Comparison of ENCODE assay signal across 8 cellular contexts in genomic region chr3:127406309-127407025, GRCh38.
DNase-seq lines count a peak whose midpoint lies in the region; TF ChIP-seq lines count a peak whose summit lies in the region.

No MANE protein-coding gene starts in this region.

- no peak overlapping the region for H3K27ac Mint-ChIP-seq in endothelial cell (ENCODE audit: unreplicated experiment)

- no peaks in the 10 kb centered on the region for H3K9me3 Mint-ChIP-seq in endothelial cell (ENCODE audit: unreplicated experiment)

- H3K79me2 ChIP-seq in Loucy (ENCODE audit: insufficient read depth, low read length): no peaks in the 10 kb centered on the region

- no peaks in the 10 kb centered on the region for H3K36me3 ChIP-seq in Loucy (ENCODE audit: insufficient read depth, low read length)

- H3K4me1 ChIP-seq in Loucy (ENCODE audit: insufficient read depth, low read length, poor library complexity, severe bottlenecking): no peaks in the 10 kb centered on the region

- TF ChIP-seq CTCF in Loucy (conservative IDR thresholded peaks at IDR 0.05; ENCODE audit: low read length) (peak; percentile 50), endothelial cell (IDR thresholded peaks at IDR 0.05; ENCODE audit: unreplicated experiment) (peak; percentile 49)

- H3K9ac ChIP-seq in Loucy (ENCODE audit: low read depth, low read length, poor library complexity, severe bottlenecking): no peak overlapping the region

- no peaks in the 10 kb centered on the region for H3K9me3 ChIP-seq in Loucy (ENCODE audit: insufficient read depth, low read depth, low read length)

- no peaks in the 10 kb centered on the region for H3K27me3 ChIP-seq in Loucy (ENCODE audit: insufficient read depth, low read length, poor library complexity, severe bottlenecking)

- no peaks in the 10 kb centered on the region for H3K36me3 Mint-ChIP-seq in endothelial cell (ENCODE audit: low read depth, unreplicated experiment)

- H3K4me2 ChIP-seq in Loucy (ENCODE audit: low read depth, low read length, poor library complexity, severe bottlenecking): no peak overlapping the region

- peaks cover 8% of the 10 kb centered on the region for H3K4me1 Mint-ChIP-seq in endothelial cell (ENCODE audit: unreplicated experiment)

- H3K9me2 ChIP-seq in Loucy (replicated peaks; ENCODE audit: low read depth, low read length): no peaks in the 10 kb centered on the region

- peak overlapping the region; percentile 15 for H3K4me3 Mint-ChIP-seq in endothelial cell (ENCODE audit: unreplicated experiment)

- DNase-seq in activated T-cell treated with anti-CD3 and anti-CD28 coated beads for 48 hours (ENCODE audit: low read depth) (peak; percentile 12), endothelial cell (ENCODE audit: low spot score) (no peak), NCI-H1092 treated with DMSO at 0.1 percent for 48 hours (lab: John Stamatoyannopoulos, UW) (no peak), NCI-H2171 (lab: John Stamatoyannopoulos, UW) (no peak), foreskin melanocyte (no peak)
- DNase-seq in activated T-cell treated with anti-CD3 and anti-CD28 coated beads, Interleukin-2, amount 50 U/mL, for 1 hour: no peak
- peak; percentile 45 for DNase-seq in stimulated activated CD8-positive, alpha-beta memory T cell treated with anti-CD3 and anti-CD28 coated beads, Interleukin-4, amount 100 ng/mL, for 48 hours

- H4K20me1 ChIP-seq in Loucy (ENCODE audit: insufficient read depth, low read length, poor library complexity, severe bottlenecking): no peaks in the 10 kb centered on the region

- no peaks in the 10 kb centered on the region for H3F3A ChIP-seq in Loucy (ENCODE audit: low read depth)

- no peak overlapping the region; the same call in 1 of the 2 replicates for H2AFZ ChIP-seq in Loucy (ENCODE audit: low read length)

- H3K27me3 Mint-ChIP-seq in endothelial cell (ENCODE audit: unreplicated experiment): peaks cover 8% of the 10 kb centered on the region

- no peak overlapping the region for H3K4me3 ChIP-seq in Loucy (ENCODE audit: low read length, poor library complexity, severe bottlenecking)

Comparison
In these comparisons a context has a peak if more than half of its experiments do, and no peak if none do; other contexts are left out.
1. DNase-seq: peak in activated T-cell treated with anti-CD3 and anti-CD28 coated beads for 48 hours (single experiment) and stimulated activated CD8-positive, alpha-beta memory T cell treated with anti-CD3 and anti-CD28 coated beads, Interleukin-4, amount 100 ng/mL, for 48 hours (single experiment); none in activated T-cell treated with anti-CD3 and anti-CD28 coated beads, Interleukin-2, amount 50 U/mL, for 1 hour (single experiment), endothelial cell (single experiment), NCI-H1092 treated with DMSO at 0.1 percent for 48 hours (single experiment), NCI-H2171 (single experiment) and foreskin melanocyte (single experiment).